Comparison of ENCODE assay signal across 8 cellular contexts in the genomic region with DNA sequence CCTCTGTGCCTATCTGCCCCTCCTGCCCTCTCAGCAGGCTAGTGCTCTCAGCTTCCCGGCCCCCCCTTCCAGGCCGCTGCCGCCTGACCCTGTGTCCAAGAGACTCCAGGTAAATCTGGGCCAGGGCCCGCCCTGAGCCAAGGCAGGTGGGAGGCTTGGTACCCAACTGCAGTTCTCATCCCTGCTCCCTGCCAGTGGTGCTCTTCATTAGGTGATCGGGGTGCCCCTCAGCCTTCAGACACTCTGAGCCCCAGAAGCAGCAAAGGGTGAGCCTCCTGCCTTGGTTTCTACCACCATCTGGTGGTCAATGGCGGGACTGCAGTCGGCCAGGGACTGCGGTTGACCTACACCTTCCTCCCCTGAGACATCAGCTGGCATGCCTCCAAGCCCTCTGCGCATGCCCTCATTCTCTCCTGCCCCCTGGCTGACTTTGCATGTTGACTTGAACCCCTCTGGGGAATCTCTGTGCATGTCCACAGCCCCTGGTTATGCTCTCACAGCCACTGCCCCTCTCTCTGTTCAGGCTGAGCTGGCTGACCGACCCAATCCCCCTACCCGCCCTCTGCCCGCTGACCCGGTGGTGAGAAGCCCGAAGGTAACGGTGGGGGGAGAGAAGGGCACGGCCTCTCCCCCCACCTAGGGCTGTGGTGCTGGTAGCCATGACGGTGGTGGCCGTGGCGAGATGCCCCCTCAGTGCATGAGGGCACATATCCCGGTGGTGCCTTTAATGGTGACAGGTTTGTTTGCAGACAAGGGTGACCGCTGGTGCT. TPM values are rescaled to one million over a fixed set of nuclear protein-coding genes. Genes with fewer than 3 reads are reported as not detected.
A peak's percentile ranks its signal among the peaks of the same experiment; 100 is the strongest.
DNase-seq lines count a peak whose midpoint lies in the region; ATAC-seq, FAIRE-seq and TF ChIP-seq lines count a peak whose summit lies in the region.

No MANE protein-coding gene starts in this region.

- no peaks in the 10 kb centered on the region for H4K20me1 ChIP-seq in HepG2 (ENCODE audit: insufficient read depth, low read length)

- H3K27me3 ChIP-seq in HepG2 (ENCODE audit: control insufficient read depth in 1 of 2, insufficient read depth in 2 of 2, low read length in 2 of 2) = no peaks in the 10 kb centered on the region

- intact Hi-C loops in HepG2 (cut with micrococcal nuclease; ENCODE audit: unreplicated experiment) = loop anchor here (1.0 to 5.0 kb wide), 3 partner anchors 23 to 87 kb away; partner anchors contain the start of gene CKS1B

- no peak overlapping the region for H3K4me2 ChIP-seq in HepG2 (ENCODE audit: low read depth, low read length)

- no TSS peak for BruUV-seq in HepG2 (replicated peaks; lab: Mats Ljungman, UMichigan)

- peaks cover 32% of the 10 kb centered on the region for H3K4me1 ChIP-seq in HepG2 (ENCODE audit: insufficient read depth, low read length)

- CTCF ChIA-PET in HepG2 (lab: Yijun Ruan, JAX; ENCODE audit: low intra/inter-chr PET ratio, low total read pairs) = interaction anchor here (0.7 to 4.0 kb wide), 9 partner anchors 9 to 155 kb away, joined by 3 to 39 read pairs (median 6); partner anchors contain the start of gene ADAM15

- no peak overlapping the region for H3K4me3 ChIP-seq in GM12865 (ENCODE audit: low read depth, low read length)
- no peak overlapping the region for H3K4me3 ChIP-seq in HepG2 (replicated peaks in 1 of 3; ENCODE audit: insufficient read depth in 1 of 3, low read depth in 2 of 3, low read length in 3 of 3)

- WGBS in HepG2 (ENCODE audit: low lambda C conversion rate) = 71% methylated on average over 19 of the region's 21 CpGs

- no peak overlapping the region for H2AFZ ChIP-seq in HepG2 (ENCODE audit: low read length)

- H3K27ac ChIP-seq in HepG2 (ENCODE audit: extremely low read length, insufficient read depth, low read length) = no peak overlapping the region

- TF ChIP-seq RAD21 in HepG2 (CRISPR knock-in tag; IDR thresholded peaks at IDR 0.05) = peak; percentile 93

- peak; percentile 100 for TF ChIP-seq CTCF in GM12865 (IDR thresholded peaks at IDR 0.05; ENCODE audit: insufficient read depth, low read depth, low read length, missing control alignments)
- TF ChIP-seq CTCF in HepG2 (CRISPR knock-in tag; IDR thresholded peaks at IDR 0.05) = peak; percentile 98

- peaks cover 6 to 11% of the 10 kb centered on the region in 2 experiments; a peak in 4 of 5 replicates for H3K36me3 ChIP-seq in HepG2 (replicated peaks in 1 of 2; ENCODE audit: control insufficient read depth in 1 of 2, insufficient read depth in 2 of 2, low read length in 2 of 2)

- no peak overlapping the region for H3K9ac ChIP-seq in HepG2 (ENCODE audit: insufficient read depth, low read depth, low read length)

- in situ Hi-C loops in HepG2 (cut with HindIII; ENCODE audit: extremely low pct_ligation_motif_present, low pct_unique_long_range_greater_than_20kb) = loop anchor here (5.0 kb wide), 1 partner anchor 79 kb away; the partner anchor contains the start of gene FLAD1

- H3K79me2 ChIP-seq in HepG2 (ENCODE audit: insufficient read depth, low read length) = peaks cover 9% of the 10 kb centered on the region

- FAIRE-seq in HepG2 (lab: Jason Lieb, UNC) = peak; percentile 91

- POLR2A ChIA-PET in HepG2 (lab: Yijun Ruan, JAX) = interaction anchor here (1.0 to 1.3 kb wide), 2 partner anchors 12 to 88 kb away, joined by 4 to 9 read pairs; no protein-coding TSS in a partner anchor

- no peaks in the 10 kb centered on the region for H3K9me3 ChIP-seq in HepG2 (ENCODE audit: low read length)

- no peak for TF ChIP-seq POLR2A in HepG2 (IDR thresholded peaks at IDR 0.05; ENCODE audit: insufficient read depth in 1 of 2, low read depth in 2 of 2, low read length in 2 of 2)

- TF ChIP-seq EP300 in HepG2 (IDR thresholded peaks at IDR 0.05; ENCODE audit: low read depth in 2 of 2, low read length in 2 of 2) (no peak), HepG2 (CRISPR knock-in tag; IDR thresholded peaks at IDR 0.05; ENCODE audit: borderline replicate concordance) (no peak)

- DNase-seq in GM12865 (ENCODE audit: low read depth) = peak; percentile 96
- DNase-seq in NCI-H526 (lab: John Stamatoyannopoulos, UW) = peak; percentile 98 to 100
- peak; percentile 88 to 97 for DNase-seq in activated CD4-positive, alpha-beta T cell treated with anti-CD3 and anti-CD28 coated beads for 4 hours
- peak; percentile 86 for DNase-seq in cerebellum (ENCODE audit: low spot score)
- peak; percentile 75 for DNase-seq in HepG2 (ENCODE audit: low spot score)
- DNase-seq in stimulated activated CD4-positive, alpha-beta T cell treated with anti-CD3 and anti-CD28 coated beads, TNF-alpha, amount 100 ng/mL, for 1 hour (ENCODE audit: low read depth in 3 of 3, low spot score in 1 of 3) = peak; percentile 87 to 97 (median 91)
- DNase-seq in middle frontal gyrus (ENCODE audit: extremely low spot score, low spot score) = no peak

- ATAC-seq in HG03439 (IDR thresholded peaks at IDR 0.05; ENCODE audit: unreplicated experiment) (peak; percentile 43), HepG2 (peak; percentile 53)

RNA-seq across cellular contexts. Expression of gene EFNA4, which starts 2.0 kb away (rescaled TPM):
- total RNA-seq in cerebellum (3.9 TPM), HepG2 (2016; rRNA removed; fragmentation: Illumina TruSeq; extraction: Trizol) (9.3 and 17.2 TPM in 2 replicates)
- total RNA-seq in HepG2 (2016; cell fraction: cytosol; rRNA removed; fragmentation: Illumina TruSeq; extraction: Trizol; ENCODE audit: low read depth) = 7.3 and 8.5 TPM in 2 replicates
- total RNA-seq in HepG2 (2016; cell fraction: insoluble cytoplasmic fraction; rRNA removed; fragmentation: Illumina TruSeq; extraction: Trizol) = 11.0 and 17.1 TPM in 2 replicates
- total RNA-seq in HepG2 (2016; cell fraction: membrane; rRNA removed; fragmentation: Illumina TruSeq; extraction: Trizol) = 8.8 and 11.0 TPM in 2 replicates
- 11.6 and 14.7 TPM in 2 replicates for total RNA-seq in HepG2 (2016; cell fraction: nucleus; rRNA removed; fragmentation: Illumina TruSeq; extraction: Trizol)
- 12.0 and 13.9 TPM in 2 replicates for polyA plus RNA-seq in HepG2 (2011; rRNA removed)
- 10.6 and 13.8 TPM in 2 replicates for polyA plus RNA-seq in HepG2 (2011; cell fraction: cytosol; rRNA removed)
- 8.4 and 8.6 TPM in 2 replicates for polyA plus RNA-seq in HepG2 (2011; cell fraction: nucleus; rRNA removed)
- polyA plus RNA-seq in HepG2 (2012) = 6.5 and 7.0 TPM in 2 replicates
- 3.8 and 4.4 TPM in 2 replicates for polyA plus RNA-seq in HepG2 (2016; cell fraction: cytosol; fragmentation: Illumina TruSeq; extraction: Trizol; ENCODE audit: low read depth)
- polyA plus RNA-seq in HepG2 (2016; cell fraction: insoluble cytoplasmic fraction; fragmentation: Illumina TruSeq; extraction: Trizol; ENCODE audit: low read depth) = 9.8 and 11.5 TPM in 2 replicates
- 5.1 and 5.2 TPM in 2 replicates for polyA plus RNA-seq in HepG2 (2016; cell fraction: membrane; fragmentation: Illumina TruSeq; extraction: Trizol; ENCODE audit: low read depth)
- polyA plus RNA-seq in HepG2 (2016; cell fraction: nucleus; fragmentation: Illumina TruSeq; extraction: Trizol; ENCODE audit: insufficient read depth, low read depth) = 25.7 and 27.9 TPM in 2 replicates
- polyA minus RNA-seq in HepG2 (2011; rRNA and poly(A)+ RNA removed; ENCODE audit: low replicate concordance) = 11.1 and 12.4 TPM in 2 replicates
- polyA minus RNA-seq in HepG2 (2011; cell fraction: cytosol; rRNA and poly(A)+ RNA removed) = 4.8 and 5.1 TPM in 2 replicates
- 2.4 and 3.6 TPM in 2 replicates for polyA minus RNA-seq in HepG2 (2011; cell fraction: nucleus; rRNA and poly(A)+ RNA removed)

RNA-seq across cellular contexts. Expression of gene ADAM15, which starts 10.4 kb away (rescaled TPM):
- total RNA-seq in cerebellum (27.6 TPM), HepG2 (2016; rRNA removed; fragmentation: Illumina TruSeq; extraction: Trizol) (12.3 and 25.6 TPM in 2 replicates)
- 9.4 and 10.0 TPM in 2 replicates for total RNA-seq in HepG2 (2016; cell fraction: cytosol; rRNA removed; fragmentation: Illumina TruSeq; extraction: Trizol; ENCODE audit: low read depth)
- 11.8 and 25.5 TPM in 2 replicates for total RNA-seq in HepG2 (2016; cell fraction: insoluble cytoplasmic fraction; rRNA removed; fragmentation: Illumina TruSeq; extraction: Trizol)
- 12.6 and 15.4 TPM in 2 replicates for total RNA-seq in HepG2 (2016; cell fraction: membrane; rRNA removed; fragmentation: Illumina TruSeq; extraction: Trizol)
- total RNA-seq in HepG2 (2016; cell fraction: nucleus; rRNA removed; fragmentation: Illumina TruSeq; extraction: Trizol) = 22.9 and 27.4 TPM in 2 replicates
- 17.9 and 24.0 TPM in 2 replicates for polyA plus RNA-seq in HepG2 (2011; rRNA removed)
- 12.5 and 21.6 TPM in 2 replicates for polyA plus RNA-seq in HepG2 (2011; cell fraction: cytosol; rRNA removed)
- polyA plus RNA-seq in HepG2 (2011; cell fraction: nucleus; rRNA removed) = 100 and 115 TPM in 2 replicates
- 14.8 and 20.2 TPM in 2 replicates for polyA plus RNA-seq in HepG2 (2012)
- 8.0 and 8.2 TPM in 2 replicates for polyA plus RNA-seq in HepG2 (2016; cell fraction: cytosol; fragmentation: Illumina TruSeq; extraction: Trizol; ENCODE audit: low read depth)
- polyA plus RNA-seq in HepG2 (2016; cell fraction: insoluble cytoplasmic fraction; fragmentation: Illumina TruSeq; extraction: Trizol; ENCODE audit: low read depth) = 10.2 and 14.0 TPM in 2 replicates
- 11.2 and 16.1 TPM in 2 replicates for polyA plus RNA-seq in HepG2 (2016; cell fraction: membrane; fragmentation: Illumina TruSeq; extraction: Trizol; ENCODE audit: low read depth)
- 65.2 and 66.0 TPM in 2 replicates for polyA plus RNA-seq in HepG2 (2016; cell fraction: nucleus; fragmentation: Illumina TruSeq; extraction: Trizol; ENCODE audit: insufficient read depth, low read depth)
- polyA minus RNA-seq in HepG2 (2011; rRNA and poly(A)+ RNA removed; ENCODE audit: low replicate concordance) = 69.0 and 416 TPM in 2 replicates
- polyA minus RNA-seq in HepG2 (2011; cell fraction: cytosol; rRNA and poly(A)+ RNA removed) = 13.6 and 23.7 TPM in 2 replicates
- 19.4 and 22.5 TPM in 2 replicates for polyA minus RNA-seq in HepG2 (2011; cell fraction: nucleus; rRNA and poly(A)+ RNA removed)

RNA-seq across cellular contexts. Expression of gene EFNA3, which starts 17.1 kb away (rescaled TPM):
- 7.3 TPM for total RNA-seq in cerebellum
- 1.0 and 1.6 TPM in 2 replicates for total RNA-seq in HepG2 (2016; rRNA removed; fragmentation: Illumina TruSeq; extraction: Trizol)
- 0.62 and 0.71 TPM in 2 replicates for total RNA-seq in HepG2 (2016; cell fraction: cytosol; rRNA removed; fragmentation: Illumina TruSeq; extraction: Trizol; ENCODE audit: low read depth)
- total RNA-seq in HepG2 (2016; cell fraction: insoluble cytoplasmic fraction; rRNA removed; fragmentation: Illumina TruSeq; extraction: Trizol) = 1.1 and 1.4 TPM in 2 replicates
- 1.1 TPM in 2 replicates for total RNA-seq in HepG2 (2016; cell fraction: membrane; rRNA removed; fragmentation: Illumina TruSeq; extraction: Trizol)
- 0.22 and 0.34 TPM in 2 replicates for total RNA-seq in HepG2 (2016; cell fraction: nucleus; rRNA removed; fragmentation: Illumina TruSeq; extraction: Trizol)
- polyA plus RNA-seq in HepG2 (2011; rRNA removed) = 5.7 and 6.8 TPM in 2 replicates
- 3.6 and 6.1 TPM in 2 replicates for polyA plus RNA-seq in HepG2 (2011; cell fraction: cytosol; rRNA removed)
- 6.0 and 6.7 TPM in 2 replicates for polyA plus RNA-seq in HepG2 (2011; cell fraction: nucleus; rRNA removed)
- 4.7 and 5.0 TPM in 2 replicates for polyA plus RNA-seq in HepG2 (2012)
- 0.71 and 0.87 TPM in 2 replicates for polyA plus RNA-seq in HepG2 (2016; cell fraction: cytosol; fragmentation: Illumina TruSeq; extraction: Trizol; ENCODE audit: low read depth)
- 1.6 and 1.7 TPM in 2 replicates for polyA plus RNA-seq in HepG2 (2016; cell fraction: insoluble cytoplasmic fraction; fragmentation: Illumina TruSeq; extraction: Trizol; ENCODE audit: low read depth)
- polyA plus RNA-seq in HepG2 (2016; cell fraction: membrane; fragmentation: Illumina TruSeq; extraction: Trizol; ENCODE audit: low read depth) = 0.94 and 1.0 TPM in 2 replicates
- polyA plus RNA-seq in HepG2 (2016; cell fraction: nucleus; fragmentation: Illumina TruSeq; extraction: Trizol; ENCODE audit: insufficient read depth, low read depth) = 1.4 and 2.1 TPM in 2 replicates
- 8.7 and 10.6 TPM in 2 replicates for polyA minus RNA-seq in HepG2 (2011; rRNA and poly(A)+ RNA removed; ENCODE audit: low replicate concordance)
- 1.8 and 2.5 TPM in 2 replicates for polyA minus RNA-seq in HepG2 (2011; cell fraction: cytosol; rRNA and poly(A)+ RNA removed)
- polyA minus RNA-seq in HepG2 (2011; cell fraction: nucleus; rRNA and poly(A)+ RNA removed) = 1.2 TPM in 1 of 2 replicates, not detected in the other

RNA-seq across cellular contexts. Expression of gene DCST1, which starts 27.9 kb away (rescaled TPM):
- not detected for total RNA-seq in cerebellum
- not detected in 2 replicates for total RNA-seq in HepG2 (2016; rRNA removed; fragmentation: Illumina TruSeq; extraction: Trizol)
- not detected in 2 replicates for total RNA-seq in HepG2 (2016; cell fraction: cytosol; rRNA removed; fragmentation: Illumina TruSeq; extraction: Trizol; ENCODE audit: low read depth)
- not detected in 2 replicates for total RNA-seq in HepG2 (2016; cell fraction: insoluble cytoplasmic fraction; rRNA removed; fragmentation: Illumina TruSeq; extraction: Trizol)
- total RNA-seq in HepG2 (2016; cell fraction: membrane; rRNA removed; fragmentation: Illumina TruSeq; extraction: Trizol) = not detected in 2 replicates
- not detected in 2 replicates for total RNA-seq in HepG2 (2016; cell fraction: nucleus; rRNA removed; fragmentation: Illumina TruSeq; extraction: Trizol)
- 0.04 TPM in 1 of 2 replicates, not detected in the other for polyA plus RNA-seq in HepG2 (2011; rRNA removed)
- not detected in 2 replicates for polyA plus RNA-seq in HepG2 (2011; cell fraction: cytosol; rRNA removed)
- polyA plus RNA-seq in HepG2 (2011; cell fraction: nucleus; rRNA removed) = 0.19 and 0.24 TPM in 2 replicates
- not detected in 2 replicates for polyA plus RNA-seq in HepG2 (2012)
- not detected in 2 replicates for polyA plus RNA-seq in HepG2 (2016; cell fraction: cytosol; fragmentation: Illumina TruSeq; extraction: Trizol; ENCODE audit: low read depth)
- polyA plus RNA-seq in HepG2 (2016; cell fraction: insoluble cytoplasmic fraction; fragmentation: Illumina TruSeq; extraction: Trizol; ENCODE audit: low read depth) = not detected in 2 replicates
- not detected in 2 replicates for polyA plus RNA-seq in HepG2 (2016; cell fraction: membrane; fragmentation: Illumina TruSeq; extraction: Trizol; ENCODE audit: low read depth)
- not detected in 2 replicates for polyA plus RNA-seq in HepG2 (2016; cell fraction: nucleus; fragmentation: Illumina TruSeq; extraction: Trizol; ENCODE audit: insufficient read depth, low read depth)
- not detected in 2 replicates for polyA minus RNA-seq in HepG2 (2011; rRNA and poly(A)+ RNA removed; ENCODE audit: low replicate concordance)
- polyA minus RNA-seq in HepG2 (2011; cell fraction: cytosol; rRNA and poly(A)+ RNA removed) = not detected in 2 replicates
- polyA minus RNA-seq in HepG2 (2011; cell fraction: nucleus; rRNA and poly(A)+ RNA removed) = not detected in 2 replicates

RNA-seq across cellular contexts. Expression of gene DCST2, which starts 28.0 kb away (rescaled TPM):
- not detected for total RNA-seq in cerebellum
- total RNA-seq in HepG2 (2016; rRNA removed; fragmentation: Illumina TruSeq; extraction: Trizol) = not detected in 2 replicates
- total RNA-seq in HepG2 (2016; cell fraction: cytosol; rRNA removed; fragmentation: Illumina TruSeq; extraction: Trizol; ENCODE audit: low read depth) = not detected in 2 replicates
- not detected in 2 replicates for total RNA-seq in HepG2 (2016; cell fraction: insoluble cytoplasmic fraction; rRNA removed; fragmentation: Illumina TruSeq; extraction: Trizol)
- total RNA-seq in HepG2 (2016; cell fraction: membrane; rRNA removed; fragmentation: Illumina TruSeq; extraction: Trizol) = not detected in 2 replicates
- total RNA-seq in HepG2 (2016; cell fraction: nucleus; rRNA removed; fragmentation: Illumina TruSeq; extraction: Trizol) = not detected in 2 replicates
- 0.74 and 0.80 TPM in 2 replicates for polyA plus RNA-seq in HepG2 (2011; rRNA removed)
- polyA plus RNA-seq in HepG2 (2011; cell fraction: cytosol; rRNA removed) = 0.17 and 0.19 TPM in 2 replicates
- polyA plus RNA-seq in HepG2 (2011; cell fraction: nucleus; rRNA removed) = 7.8 and 11.4 TPM in 2 replicates
- polyA plus RNA-seq in HepG2 (2012) = 0.35 and 1.6 TPM in 2 replicates
- polyA plus RNA-seq in HepG2 (2016; cell fraction: cytosol; fragmentation: Illumina TruSeq; extraction: Trizol; ENCODE audit: low read depth) = 0.29 TPM in 1 of 2 replicates, not detected in the other
- not detected in 2 replicates for polyA plus RNA-seq in HepG2 (2016; cell fraction: insoluble cytoplasmic fraction; fragmentation: Illumina TruSeq; extraction: Trizol; ENCODE audit: low read depth)
- not detected in 2 replicates for polyA plus RNA-seq in HepG2 (2016; cell fraction: membrane; fragmentation: Illumina TruSeq; extraction: Trizol; ENCODE audit: low read depth)
- 0.29 TPM in 1 of 2 replicates, not detected in the other for polyA plus RNA-seq in HepG2 (2016; cell fraction: nucleus; fragmentation: Illumina TruSeq; extraction: Trizol; ENCODE audit: insufficient read depth, low read depth)
- polyA minus RNA-seq in HepG2 (2011; rRNA and poly(A)+ RNA removed; ENCODE audit: low replicate concordance) = 0.08 and 2.6 TPM in 2 replicates
- polyA minus RNA-seq in HepG2 (2011; cell fraction: cytosol; rRNA and poly(A)+ RNA removed) = not detected in 2 replicates
- polyA minus RNA-seq in HepG2 (2011; cell fraction: nucleus; rRNA and poly(A)+ RNA removed) = 0.37 TPM in 1 of 2 replicates, not detected in the other
